Comparison of ENCODE assay signal across 1 cellular context in genomic region chr7:46855851-46856250, GRCh38.
TF ChIP-seq lines count a peak whose summit lies in the region.

No MANE protein-coding gene starts in this region.

TF ChIP-seq in GM23338, 12 proteins besides CTCF, POLR2A, EP300 and RAD21 (continued from another document):
- TF ChIP-seq, protein P1, sequence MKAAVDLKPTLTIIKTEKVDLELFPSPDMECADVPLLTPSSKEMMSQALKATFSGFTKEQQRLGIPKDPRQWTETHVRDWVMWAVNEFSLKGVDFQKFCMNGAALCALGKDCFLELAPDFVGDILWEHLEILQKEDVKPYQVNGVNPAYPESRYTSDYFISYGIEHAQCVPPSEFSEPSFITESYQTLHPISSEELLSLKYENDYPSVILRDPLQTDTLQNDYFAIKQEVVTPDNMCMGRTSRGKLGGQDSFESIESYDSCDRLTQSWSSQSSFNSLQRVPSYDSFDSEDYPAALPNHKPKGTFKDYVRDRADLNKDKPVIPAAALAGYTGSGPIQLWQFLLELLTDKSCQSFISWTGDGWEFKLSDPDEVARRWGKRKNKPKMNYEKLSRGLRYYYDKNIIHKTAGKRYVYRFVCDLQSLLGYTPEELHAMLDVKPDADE (IDR thresholded peaks at IDR 0.05): no peak
- TF ChIP-seq REST (IDR thresholded peaks at IDR 0.05; ENCODE audit: unreplicated experiment): no peak
